17 cellular contexts compared by ENCODE assay signal in genomic region chr4:43456383-43456782, GRCh38.
A peak's percentile ranks its signal among the peaks of the same experiment; 100 is the strongest.
DNase-seq lines count a peak whose midpoint lies in the region; ATAC-seq and TF ChIP-seq lines count a peak whose summit lies in the region.
"Had no signal": no experiment of that assay in that cellular context is flagged by ENCODE, and none has a peak within 500 bp of the region (broad histone marks: within the 10 kb centered on the region; RNA-seq: fewer than 3 reads in every experiment).

No MANE protein-coding gene starts in this region.

- H3K36me3 ChIP-seq in adipocyte (ENCODE audit: control insufficient read depth, insufficient read depth, low read length, severe bottlenecking) = no peaks in the 10 kb centered on the region
- H3K36me3 ChIP-seq in smooth muscle cell (ENCODE audit: low read depth) = no peaks in the 10 kb centered on the region
- H3K36me3 ChIP-seq in WERI-Rb-1 = no peaks in the 10 kb centered on the region
- H3K36me3 ChIP-seq: ascending aorta, stomach had no signal

- DNase-seq in HFFc6 (peak; percentile 27), adipocyte (ENCODE audit: low read depth) (no peak), fibroblast of the aortic adventitia (ENCODE audit: low read depth) (peak; percentile 81), smooth muscle cell (lab: John Stamatoyannopoulos, UW; ENCODE audit: unreplicated experiment) (no peak), GM19240 (ENCODE audit: insufficient read length, low spot score) (no peak), WERI-Rb-1 (no peak)
- DNase-seq: activated CD4-positive, alpha-beta T cell treated with anti-CD3 and anti-CD28 coated beads, Interleukin-2, amount 50 U/mL, for 48 hours; effector CD8-positive, alpha-beta T cell; NCI-H2029 treated with DMSO at 0.1 percent for 48 hours; stomach had no signal

- H3K4me3 ChIP-seq in adipocyte (ENCODE audit: low read length) (peak overlapping the region; percentile 14), fibroblast of the aortic adventitia (ENCODE audit: low read depth, low read length) (no peak overlapping the region), smooth muscle cell (no peak overlapping the region), WERI-Rb-1 (ENCODE audit: low read depth, low read length) (no peak overlapping the region)
- H3K4me3 ChIP-seq: ascending aorta, stomach had no signal

- no peak overlapping the region for H3K27ac ChIP-seq in smooth muscle cell (ENCODE audit: low read depth)
- no peak overlapping the region for H3K27ac ChIP-seq in WERI-Rb-1
- H3K27ac ChIP-seq: ascending aorta, HL-60, stomach had no signal

- no peak overlapping the region for H3K9ac ChIP-seq in adipocyte (ENCODE audit: low read length)
- H3K9ac ChIP-seq in smooth muscle cell (ENCODE audit: low read depth) = no peak overlapping the region

- no peaks in the 10 kb centered on the region for H3K27me3 Mint-ChIP-seq in HFFc6 (ENCODE audit: insufficient read depth)
- H3K27me3 Mint-ChIP-seq: natural killer cell treated with Interleukin-12 subunit alpha and Interleukin-12 subunit beta and Interleukin-15 and Interleukin-18, amount 100 ng/mL, for 72 hours had no signal

- H3K4me2 ChIP-seq in smooth muscle cell = no peak overlapping the region

- no peaks in the 10 kb centered on the region for H3K27me3 ChIP-seq in adipocyte (replicated peaks; ENCODE audit: control insufficient read depth, insufficient read depth, low read length)
- no peaks in the 10 kb centered on the region for H3K27me3 ChIP-seq in smooth muscle cell (ENCODE audit: low read depth)
- H3K27me3 ChIP-seq in WERI-Rb-1 (ENCODE audit: insufficient read depth, low read depth, severe bottlenecking) = no peaks in the 10 kb centered on the region
- H3K27me3 ChIP-seq: ascending aorta, stomach had no signal

- H3K4me1 ChIP-seq in adipocyte (ENCODE audit: control insufficient read depth, insufficient read depth, low read length) (peaks cover 11% of the 10 kb centered on the region), smooth muscle cell (ENCODE audit: low read depth) (no peaks in the 10 kb centered on the region)
- H3K4me1 ChIP-seq: stomach had no signal

- no peak for TF ChIP-seq CTCF in HFFc6 (IDR thresholded peaks at IDR 0.05)
- TF ChIP-seq CTCF in fibroblast of the aortic adventitia (IDR thresholded peaks at IDR 0.05; ENCODE audit: insufficient read depth, low read length) = no peak
- TF ChIP-seq CTCF in smooth muscle cell (IDR thresholded peaks at IDR 0.05; ENCODE audit: borderline replicate concordance, insufficient read depth, poor library complexity, severe bottlenecking) = no peak
- no peak for TF ChIP-seq CTCF in WERI-Rb-1 (IDR thresholded peaks at IDR 0.05; ENCODE audit: low read depth, low read length)

- H3K4me1 Mint-ChIP-seq in HFFc6 (ENCODE audit: low read depth) = no peaks in the 10 kb centered on the region

- no peaks in the 10 kb centered on the region for H3K36me3 Mint-ChIP-seq in HFFc6 (ENCODE audit: low read depth)
- H3K36me3 Mint-ChIP-seq: natural killer cell treated with Interleukin-12 subunit alpha and Interleukin-12 subunit beta and Interleukin-15 and Interleukin-18, amount 100 ng/mL, for 72 hours had no signal

- no peaks in the 10 kb centered on the region for H4K20me1 ChIP-seq in smooth muscle cell (ENCODE audit: low read depth)

- WGBS in smooth muscle cell (ENCODE audit: low lambda C conversion rate) = 74% methylated on average over 2 of the region's 2 CpGs

- peak overlapping the region; percentile 29; the same call in 1 of the 2 replicates for H3K27ac Mint-ChIP-seq in HFFc6
- H3K27ac Mint-ChIP-seq: natural killer cell treated with Interleukin-12 subunit alpha and Interleukin-12 subunit beta and Interleukin-15 and Interleukin-18, amount 100 ng/mL, for 72 hours had no signal

- no peaks in the 10 kb centered on the region for H3F3A ChIP-seq in smooth muscle cell (ENCODE audit: low read depth)

- no peaks in the 10 kb centered on the region for H3K79me2 ChIP-seq in smooth muscle cell (ENCODE audit: low read depth)

- peaks cover under 1% of the 10 kb centered on the region; the same call in 1 of the 2 replicates for H3K9me3 Mint-ChIP-seq in HFFc6

- H3K9me3 ChIP-seq in adipocyte (ENCODE audit: control insufficient read depth, low read length) (no peaks in the 10 kb centered on the region), smooth muscle cell (replicated peaks; ENCODE audit: low read depth) (no peaks in the 10 kb centered on the region), WERI-Rb-1 (ENCODE audit: severe bottlenecking) (no peaks in the 10 kb centered on the region)
- H3K9me3 ChIP-seq: ascending aorta, stomach had no signal

- peak overlapping the region; percentile 16; the same call in 1 of the 2 replicates for H3K4me3 Mint-ChIP-seq in HFFc6
- H3K4me3 Mint-ChIP-seq: natural killer cell treated with Interleukin-12 subunit alpha and Interleukin-12 subunit beta and Interleukin-15 and Interleukin-18, amount 100 ng/mL, for 72 hours had no signal

- H2AFZ ChIP-seq in smooth muscle cell (ENCODE audit: low read depth) = peak overlapping the region; percentile 60

- no peak for ATAC-seq in HG03097 (IDR thresholded peaks at IDR 0.05; ENCODE audit: low FRiP score, unreplicated experiment)
- no peak for ATAC-seq in GM21423 (IDR thresholded peaks at IDR 0.05; ENCODE audit: unreplicated experiment)
- ATAC-seq: HCT116; natural killer cell treated with Interleukin-12 subunit alpha and Interleukin-12 subunit beta and Interleukin-15 and Interleukin-18, amount 100 ng/mL, for 72 hours; Right ventricle myocardium inferior had no signal

Comparison
In these comparisons a context has a peak if more than half of its experiments do, and no peak if none do; other contexts are left out.
1. DNase-seq: peak in HFFc6 (single experiment) and fibroblast of the aortic adventitia (single experiment); none in adipocyte (single experiment), smooth muscle cell (single experiment), GM19240 (single experiment) and WERI-Rb-1 (single experiment).